8 cellular contexts compared by ENCODE assay signal in the genomic region with DNA sequence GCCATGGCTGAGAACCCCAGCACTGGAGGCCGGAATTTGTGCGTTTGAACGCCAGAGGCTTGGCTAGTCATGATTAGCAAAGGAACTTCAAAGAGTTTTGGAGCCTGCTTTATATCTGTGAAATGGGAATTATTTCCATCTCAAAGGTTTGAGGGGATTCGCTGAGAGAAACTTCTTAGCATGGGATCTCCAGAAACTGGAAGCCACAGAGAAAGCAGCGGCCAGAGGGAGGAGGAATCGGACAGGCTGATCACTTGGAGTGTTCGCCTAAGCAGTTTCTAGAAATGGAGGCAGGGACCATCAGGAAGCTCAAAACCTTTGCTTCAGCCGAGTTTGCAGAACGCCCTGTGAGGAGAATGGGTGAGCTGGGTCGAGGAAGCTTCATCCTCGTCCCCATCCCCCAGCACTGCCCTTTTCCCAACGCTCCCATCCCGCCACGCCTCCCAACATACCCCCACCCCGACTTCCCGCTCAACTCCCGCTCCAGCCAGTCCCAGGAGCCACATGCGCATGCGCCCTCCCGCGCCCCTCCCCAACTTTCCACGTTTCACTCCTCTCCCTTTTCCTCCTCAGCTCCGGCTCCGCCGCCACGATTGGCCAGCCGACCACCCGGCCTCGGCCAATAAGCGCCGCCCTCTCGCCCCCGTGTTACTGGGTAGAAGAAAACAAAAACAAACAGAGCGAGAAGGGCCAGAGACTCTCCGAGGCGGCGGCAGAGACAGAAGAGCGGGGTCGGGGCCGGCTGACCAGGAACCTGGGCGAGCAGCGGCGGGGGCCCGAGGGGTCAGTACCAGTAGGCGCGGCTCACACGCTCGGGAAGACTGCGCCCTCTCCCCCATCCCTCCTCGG. TPM values are rescaled to one million over a fixed set of nuclear protein-coding genes. Genes with fewer than 3 reads are reported as not detected.
DNase-seq lines count a peak whose midpoint lies in the region; ATAC-seq and TF ChIP-seq lines count a peak whose summit lies in the region.

PDCD4 (plus strand) TSS at position 693 of the 849 bp plus-strand sequence. CDS start 4,100 bp downstream, outside the sequence.

- H3K27me3 Mint-ChIP-seq in activated naive CD8-positive, alpha-beta T cell treated with anti-CD3 and anti-CD28 coated beads, Interleukin-2, amount 10 ng/mL, durations not matched to agents 7 days and 5 days = no peaks in the 10 kb centered on the region
- H3K27me3 Mint-ChIP-seq in glutamatergic neuron (ENCODE audit: unreplicated experiment) (peaks cover 12% of the 10 kb centered on the region), osteocyte (ENCODE audit: unreplicated experiment) (no peaks in the 10 kb centered on the region)

- peak within 1 kb of the TSS; percentile 99 for H3K4me2 ChIP-seq in SU-DHL-6 (ENCODE audit: low read depth, low read length, poor library complexity, severe bottlenecking)

- H3K4me3 Mint-ChIP-seq in activated naive CD8-positive, alpha-beta T cell treated with anti-CD3 and anti-CD28 coated beads, Interleukin-2, amount 10 ng/mL, durations not matched to agents 7 days and 5 days = peak within 1 kb of the TSS; percentile 98
- H3K4me3 Mint-ChIP-seq in glutamatergic neuron (ENCODE audit: unreplicated experiment) = peak within 1 kb of the TSS; percentile 93
- H3K4me3 Mint-ChIP-seq in osteocyte (ENCODE audit: unreplicated experiment) = peak within 1 kb of the TSS; percentile 87

- H3K9ac ChIP-seq in SU-DHL-6 (ENCODE audit: low read length) = peak within 1 kb of the TSS; percentile 76

- H3K36me3 ChIP-seq in SU-DHL-6 (ENCODE audit: low read length) (peaks cover 10% of the 10 kb centered on the region), thymus (ENCODE audit: control insufficient read depth, insufficient read depth) (no peaks in the 10 kb centered on the region)

- POLR2A ChIA-PET in GM10248 (lab: Yijun Ruan, JAX) = interaction anchor here (0.6 to 1.0 kb wide), 8 partner anchors 10 to 98 kb away, joined by 3 to 21 read pairs (median 3); no protein-coding TSS in a partner anchor
- POLR2A ChIA-PET in activated naive CD8-positive, alpha-beta T cell treated with anti-CD3 and anti-CD28 coated beads, Interleukin-2, amount 10 ng/mL, durations not matched to agents 7 days and 5 days (lab: Charles Lee) = interaction anchor here (0.6 to 1.3 kb wide), 13 partner anchors 11 to 306 kb away, joined by 3 to 53 read pairs (median 4); partner anchors contain the start of genes BBIP1 and SHOC2

- peaks cover 66% of the 10 kb centered on the region for H3K4me1 Mint-ChIP-seq in activated naive CD8-positive, alpha-beta T cell treated with anti-CD3 and anti-CD28 coated beads, Interleukin-2, amount 10 ng/mL, durations not matched to agents 7 days and 5 days
- peaks cover 30% of the 10 kb centered on the region for H3K4me1 Mint-ChIP-seq in glutamatergic neuron (ENCODE audit: low read depth, unreplicated experiment)
- H3K4me1 Mint-ChIP-seq in osteocyte (ENCODE audit: unreplicated experiment) = peaks cover 40% of the 10 kb centered on the region

- no peaks in the 10 kb centered on the region for H4K20me1 ChIP-seq in SU-DHL-6 (ENCODE audit: low read depth, low read length)

- ATAC-seq in HG02623 (IDR thresholded peaks at IDR 0.05; ENCODE audit: unreplicated experiment) = peak; percentile 74
- peak; percentile 79 for ATAC-seq in activated naive CD8-positive, alpha-beta T cell treated with anti-CD3 and anti-CD28 coated beads, Interleukin-2, amount 10 ng/mL, durations not matched to agents 7 days and 5 days (ENCODE audit: low read depth)

- TF ChIP-seq CTCF in GM10248 (IDR thresholded peaks at IDR 0.05; ENCODE audit: control extremely low read depth, extremely low read depth, low read depth, missing control alignments) (no peak), SU-DHL-6 (IDR thresholded peaks at IDR 0.05; ENCODE audit: insufficient read depth, low read length, poor library complexity, severe bottlenecking) (no peak), glutamatergic neuron (IDR thresholded peaks at IDR 0.05; ENCODE audit: partially characterized antibody, unreplicated experiment) (no peak), osteocyte (IDR thresholded peaks at IDR 0.05) (no peak)

- H3K79me2 ChIP-seq in SU-DHL-6 (ENCODE audit: insufficient read depth, low read length) = peaks cover 40% of the 10 kb centered on the region

- no peaks in the 10 kb centered on the region for H3K9me3 ChIP-seq in SU-DHL-6 (ENCODE audit: insufficient read depth, low read length)
- H3K9me3 ChIP-seq in thymus (ENCODE audit: control insufficient read depth) = no peaks in the 10 kb centered on the region

- peak within 1 kb of the TSS; percentile 97 for H3K27ac Mint-ChIP-seq in activated naive CD8-positive, alpha-beta T cell treated with anti-CD3 and anti-CD28 coated beads, Interleukin-2, amount 10 ng/mL, durations not matched to agents 7 days and 5 days
- H3K27ac Mint-ChIP-seq in glutamatergic neuron (ENCODE audit: unreplicated experiment) (peak within 1 kb of the TSS; percentile 95), osteocyte (ENCODE audit: unreplicated experiment) (peak within 1 kb of the TSS; percentile 92)

- H3K4me3 ChIP-seq in SU-DHL-6 (ENCODE audit: insufficient read depth, low read length, poor library complexity, severe bottlenecking) = peak within 1 kb of the TSS; percentile 78
- peak within 1 kb of the TSS; percentile 92 for H3K4me3 ChIP-seq in thymus (ENCODE audit: low read length)

- H3K27me3 ChIP-seq in SU-DHL-6 (ENCODE audit: low read length) = no peaks in the 10 kb centered on the region
- no peaks in the 10 kb centered on the region for H3K27me3 ChIP-seq in thymus (ENCODE audit: control insufficient read depth, insufficient read depth)

- CTCF ChIA-PET in GM10248 (lab: Yijun Ruan, JAX) = interaction anchor here (0.6 to 1.2 kb wide), 7 partner anchors 11 to 125 kb away, joined by 3 to 5 read pairs (median 3); no protein-coding TSS in a partner anchor

- peaks cover 32% of the 10 kb centered on the region for H3K4me1 ChIP-seq in thymus (ENCODE audit: control insufficient read depth, insufficient read depth, low read length)

- peak within 1 kb of the TSS; percentile 74 for H2AFZ ChIP-seq in SU-DHL-6 (ENCODE audit: low read depth, low read length, severe bottlenecking)

- H3F3A ChIP-seq in SU-DHL-6 (ENCODE audit: insufficient read depth) = peaks cover 54% of the 10 kb centered on the region

- 4% methylated on average over 50 of the region's 50 CpGs for WGBS in thymus

- H3K27ac ChIP-seq in SU-DHL-6 (ENCODE audit: low read depth, low read length) (peak within 1 kb of the TSS; percentile 89), thymus (ENCODE audit: low read depth) (peak within 1 kb of the TSS; percentile 96)

- H3K9me3 Mint-ChIP-seq in activated naive CD8-positive, alpha-beta T cell treated with anti-CD3 and anti-CD28 coated beads, Interleukin-2, amount 10 ng/mL, durations not matched to agents 7 days and 5 days = no peaks in the 10 kb centered on the region
- H3K9me3 Mint-ChIP-seq in glutamatergic neuron (ENCODE audit: unreplicated experiment) (peaks cover 15% of the 10 kb centered on the region), osteocyte (ENCODE audit: unreplicated experiment) (no peaks in the 10 kb centered on the region)

- peak; percentile 90 for DNase-seq in GM10248 (ENCODE audit: extremely low spot score)
- DNase-seq in NCI-H1105 (lab: John Stamatoyannopoulos, UW) = peak; percentile 89
- peak; percentile 93 for DNase-seq in activated naive CD8-positive, alpha-beta T cell treated with anti-CD3 and anti-CD28 coated beads, Interleukin-2, amount 10 ng/mL, durations not matched to agents 7 days and 5 days
- peak; percentile 100 for DNase-seq in glutamatergic neuron
- DNase-seq in osteocyte (ENCODE audit: extremely low spot score, unreplicated experiment) = peak; percentile 100

- H3K36me3 Mint-ChIP-seq in activated naive CD8-positive, alpha-beta T cell treated with anti-CD3 and anti-CD28 coated beads, Interleukin-2, amount 10 ng/mL, durations not matched to agents 7 days and 5 days = peaks cover 17% of the 10 kb centered on the region
- no peaks in the 10 kb centered on the region for H3K36me3 Mint-ChIP-seq in glutamatergic neuron (ENCODE audit: unreplicated experiment)
- no peaks in the 10 kb centered on the region for H3K36me3 Mint-ChIP-seq in osteocyte (ENCODE audit: unreplicated experiment)

- no peaks in the 10 kb centered on the region for H3K9me2 ChIP-seq in SU-DHL-6 (replicated peaks; ENCODE audit: insufficient read depth, low read length)

RNA-seq across cellular contexts. Expression of gene PDCD4, which starts in this region (rescaled TPM):
- 100 to 1,000 TPM; 236 to 237 TPM for total RNA-seq in activated naive CD8-positive, alpha-beta T cell treated with anti-CD3 and anti-CD28 coated beads, Interleukin-2, amount 10 ng/mL, durations not matched to agents 7 days and 5 days
- total RNA-seq in glutamatergic neuron (ENCODE audit: unreplicated experiment) (149 TPM), osteocyte (106 TPM in 2 replicates)
- 260 TPM for polyA plus RNA-seq in thymus

Comparison
In these comparisons a context has a peak if more than half of its experiments do, and no peak if none do; other contexts are left out.
1. Peak in every context shown above with its lines: DNase-seq, ATAC-seq, H3K4me3 ChIP-seq and H3K27ac ChIP-seq.